Comparison of ENCODE assay signal across 14 cellular contexts in genomic region chr3:106957021-106957420, GRCh38.
"Had no signal": no experiment of that assay in that cellular context is flagged by ENCODE, and none has a peak within 500 bp of the region (broad histone marks: within the 10 kb centered on the region; RNA-seq: fewer than 3 reads in every experiment).

No MANE protein-coding gene starts in this region.

- H3K36me3 ChIP-seq: gastrocnemius medialis, heart right ventricle, left ventricle myocardium inferior, prostate gland had no signal

- H3K27ac ChIP-seq: gastrocnemius medialis, heart right ventricle, left ventricle myocardium inferior, prostate gland, right lobe of liver, VCaP had no signal

- H3K9me3 ChIP-seq: gastrocnemius medialis, prostate gland, right lobe of liver had no signal

- DNase-seq: activated CD4-positive, alpha-beta memory T cell treated with anti-CD3 and anti-CD28 coated beads, Interleukin-2, amount 10 ng/mL, durations not matched to agents 7 days and 5 days; activated gamma-delta T cell treated with Interleukin-2 at 50 U/mL for 16 hours; activated T-cell treated with anti-CD3 and anti-CD28 coated beads, Interleukin-2, amount 50 U/mL, for 72 hours; central memory CD4-positive, alpha-beta T cell; gastrocnemius medialis; heart right ventricle; kidney; left ventricle myocardium inferior; occipital lobe; right lobe of liver; stimulated activated CD4-positive, alpha-beta T cell treated with anti-CD3 and anti-CD28 coated beads, Interleukin-2, amount 100 ng/mL, for 24 hours; T-helper 1 cell had no signal

- H3K4me1 ChIP-seq: gastrocnemius medialis, heart right ventricle, left ventricle myocardium inferior, prostate gland, right lobe of liver had no signal

- H3K4me3 ChIP-seq: gastrocnemius medialis, heart right ventricle, left ventricle myocardium inferior, prostate gland, right lobe of liver had no signal

- H3K27me3 ChIP-seq: gastrocnemius medialis, heart right ventricle, right lobe of liver had no signal
